Comparison of ENCODE assay signal across 19 cellular contexts in genomic region chr2:85861650-85862049, GRCh38. TPM values are rescaled to one million over a fixed set of nuclear protein-coding genes. Genes with fewer than 3 reads are reported as not detected.
DNase-seq lines count a peak whose midpoint lies in the region; ATAC-seq, FAIRE-seq and TF ChIP-seq lines count a peak whose summit lies in the region.
"Had no signal": no experiment of that assay in that cellular context is flagged by ENCODE, and none has a peak within 500 bp of the region (broad histone marks: within the 10 kb centered on the region; RNA-seq: fewer than 3 reads in every experiment).

No MANE protein-coding gene starts in this region.

- H3K4me1 Mint-ChIP-seq in CD8-positive, alpha-beta T cell (ENCODE audit: low read depth), result peaks cover 48% of the 10 kb centered on the region
- H3K4me1 Mint-ChIP-seq in activated naive CD8-positive, alpha-beta T cell treated with anti-CD3 and anti-CD28 coated beads for 36 hours, result peaks cover 51% of the 10 kb centered on the region
- peaks cover 56 to 57% of the 10 kb centered on the region in 2 donors for H3K4me1 Mint-ChIP-seq in natural killer cell
- H3K4me1 Mint-ChIP-seq: neural progenitor cell had no signal

- no peak for FAIRE-seq in GM12891 (lab: Jason Lieb, UNC)

- H3K36me3 ChIP-seq in CD8-positive, alpha-beta T cell (ENCODE audit: insufficient read depth, low read length), result peaks cover 9% of the 10 kb centered on the region
- H3K36me3 ChIP-seq in KOPT-K1 (ENCODE audit: insufficient read depth, low read length), result peaks cover 17% of the 10 kb centered on the region; the same call in 1 of the 2 replicates
- H3K36me3 ChIP-seq: neural progenitor cell had no signal

- H3K9me3 Mint-ChIP-seq in CD8-positive, alpha-beta T cell, result no peaks in the 10 kb centered on the region
- no peaks in the 10 kb centered on the region for H3K9me3 Mint-ChIP-seq in activated naive CD8-positive, alpha-beta T cell treated with anti-CD3 and anti-CD28 coated beads for 36 hours
- H3K9me3 Mint-ChIP-seq in natural killer cell, result no peaks in the 10 kb centered on the region
- H3K9me3 Mint-ChIP-seq: GM23338, neural progenitor cell had no signal

- intact Hi-C loops in CD8-positive, alpha-beta T cell (cut with DNase I, micrococcal nuclease), result loop anchor here in 1 of 2 experiments (2.0 kb wide), 1 partner anchor 15 kb away; no protein-coding TSS in a partner anchor
- intact Hi-C loops in natural killer cell (cut with micrococcal nuclease), result loop anchor here (2.0 kb wide), 1 partner anchor 17 kb away; no protein-coding TSS in a partner anchor

- peaks cover 65% of the 10 kb centered on the region for H3K36me3 Mint-ChIP-seq in CD8-positive, alpha-beta T cell
- H3K36me3 Mint-ChIP-seq in activated naive CD8-positive, alpha-beta T cell treated with anti-CD3 and anti-CD28 coated beads for 36 hours, result peaks cover 30% of the 10 kb centered on the region
- peaks cover 7% of the 10 kb centered on the region for H3K36me3 Mint-ChIP-seq in natural killer cell
- H3K36me3 Mint-ChIP-seq: neural progenitor cell had no signal

- CTCF ChIA-PET in CD8-positive, alpha-beta T cell (lab: Charles Lee), result interaction anchor here (0.7 to 1.1 kb wide), 2 partner anchors 34 to 177 kb away, joined by 3 read pairs; no protein-coding TSS in a partner anchor

- no peaks in the 10 kb centered on the region for H3K27me3 Mint-ChIP-seq in CD8-positive, alpha-beta T cell (ENCODE audit: low read depth)
- H3K27me3 Mint-ChIP-seq in activated naive CD8-positive, alpha-beta T cell treated with anti-CD3 and anti-CD28 coated beads for 36 hours, result no peaks in the 10 kb centered on the region
- no peaks in the 10 kb centered on the region for H3K27me3 Mint-ChIP-seq in natural killer cell (ENCODE audit: low read depth in 2 of 2)

- no peak overlapping the region for H3K27ac ChIP-seq in CD8-positive, alpha-beta T cell (ENCODE audit: low read depth, low read length)
- peak overlapping the region; percentile 26 for H3K27ac ChIP-seq in KOPT-K1 (ENCODE audit: low read depth, low read length, poor library complexity, severe bottlenecking)
- H3K27ac ChIP-seq: BLaER1, epithelial cell of prostate, neural progenitor cell, VCaP had no signal

- no peaks in the 10 kb centered on the region for H3K27me3 ChIP-seq in CD8-positive, alpha-beta T cell (ENCODE audit: insufficient read depth, low read length)
- H3K27me3 ChIP-seq: BLaER1, neural progenitor cell had no signal

- TF ChIP-seq CTCF in CD8-positive, alpha-beta T cell (IDR thresholded peaks at IDR 0.05), result no peak
- TF ChIP-seq CTCF in natural killer cell (IDR thresholded peaks at IDR 0.05), result no peak

- no peak for TF ChIP-seq POLR2A in GM12891 (IDR thresholded peaks at IDR 0.05; ENCODE audit: low read depth, low read length)

- POLR2A ChIA-PET in CD8-positive, alpha-beta T cell (lab: Charles Lee), result no interaction called here

- H3K4me3 ChIP-seq in CD8-positive, alpha-beta T cell (ENCODE audit: low read depth, low read length), result no peak overlapping the region
- H3K4me3 ChIP-seq: BLaER1, GM23338, neural progenitor cell had no signal

- H3K4me3 Mint-ChIP-seq in CD8-positive, alpha-beta T cell, result peak overlapping the region; percentile 56
- peak overlapping the region; percentile 34 for H3K4me3 Mint-ChIP-seq in activated naive CD8-positive, alpha-beta T cell treated with anti-CD3 and anti-CD28 coated beads for 36 hours
- H3K4me3 Mint-ChIP-seq in natural killer cell, result peak overlapping the region; percentile 51
- H3K4me3 Mint-ChIP-seq: GM23338, neural progenitor cell had no signal

- DNase-seq in CD8-positive, alpha-beta T cell, result no peak
- DNase-seq in activated naive CD8-positive, alpha-beta T cell treated with anti-CD3 and anti-CD28 coated beads for 36 hours, result no peak
- DNase-seq in natural killer cell (no peak), GM12891 (ENCODE audit: insufficient read length, low spot score) (no peak), SHP77 treated with DMSO at 0.1 percent for 48 hours (lab: John Stamatoyannopoulos, UW) (no peak)
- DNase-seq: activated CD8-positive, alpha-beta memory T cell treated with anti-CD3 and anti-CD28 coated beads, Interleukin-2, amount 50 U/mL, for 4 hours; anterior cingulate cortex; mammary epithelial cell; NCI-H1694 treated with DMSO at 0.1 percent for 48 hours; NCI-H510A treated with DMSO at 0.1 percent for 48 hours; PC-3; retina had no signal

- H3K9me3 ChIP-seq in CD8-positive, alpha-beta T cell (ENCODE audit: low read length), result no peaks in the 10 kb centered on the region
- H3K9me3 ChIP-seq in KOPT-K1 (ENCODE audit: insufficient read depth, low read length, poor library complexity, severe bottlenecking), result no peaks in the 10 kb centered on the region
- H3K9me3 ChIP-seq: BLaER1 had no signal

- no peak for ATAC-seq in CD8-positive, alpha-beta T cell
- ATAC-seq in natural killer cell, result no peak
- ATAC-seq in HG02840 (IDR thresholded peaks at IDR 0.05; ENCODE audit: low FRiP score, unreplicated experiment), result no peak
- ATAC-seq: GM23338, PC-3 had no signal

- peak overlapping the region; percentile 86 for H3K27ac Mint-ChIP-seq in CD8-positive, alpha-beta T cell
- peak overlapping the region; percentile 72 for H3K27ac Mint-ChIP-seq in activated naive CD8-positive, alpha-beta T cell treated with anti-CD3 and anti-CD28 coated beads for 36 hours
- peak overlapping the region; percentile 82 to 86 for H3K27ac Mint-ChIP-seq in natural killer cell
- H3K27ac Mint-ChIP-seq: GM23338, neural progenitor cell had no signal

- H3K4me1 ChIP-seq in CD8-positive, alpha-beta T cell (ENCODE audit: insufficient read depth, low read length), result peaks cover 9% of the 10 kb centered on the region
- H3K4me1 ChIP-seq: BLaER1, neural progenitor cell had no signal

TF ChIP-seq in GM12891, 5 proteins besides CTCF, POLR2A, EP300 and RAD21:
- TF ChIP-seq POLR2AphosphoS5 (IDR thresholded peaks at IDR 0.05; ENCODE audit: low read depth, low read length) (no peak), SPI1 (IDR thresholded peaks at IDR 0.05; ENCODE audit: low read depth, low read length) (no peak)
TF ChIP-seq in GM12891: peak in this region for 0.

RNA-seq across cellular contexts. Expression of gene ST3GAL5, which starts 27.1 kb away (rescaled TPM):
- total RNA-seq in CD8-positive, alpha-beta T cell, result 100 to 1,000 TPM; 110 to 115 TPM
- 10 to 100 TPM; 14.6 to 15.1 TPM for total RNA-seq in activated naive CD8-positive, alpha-beta T cell treated with anti-CD3 and anti-CD28 coated beads for 36 hours
- total RNA-seq in natural killer cell, result 10 to 100 TPM; 54.6 to 72.4 (median 66.1) TPM
- 3.6 TPM for polyA plus RNA-seq in GM12891 (2012; ENCODE audit: low read depth, missing spikeins)
